1 cellular context compared by ENCODE assay signal in genomic region chr12:2902287-2902880, GRCh38.
TF ChIP-seq lines count a peak whose summit lies in the region.

No MANE protein-coding gene starts in this region.

TF ChIP-seq in GM23338, 12 proteins besides CTCF, POLR2A, EP300 and RAD21:
- TF ChIP-seq ZNF462 (CRISPR knock-in tag; IDR thresholded peaks at IDR 0.05), result no peak
